8 cellular contexts compared by ENCODE assay signal in genomic region chr5:124649548-124650501, GRCh38.
A peak's percentile ranks its signal among the peaks of the same experiment; 100 is the strongest.
DNase-seq lines count a peak whose midpoint lies in the region; ATAC-seq, FAIRE-seq and TF ChIP-seq lines count a peak whose summit lies in the region.

No MANE protein-coding gene starts in this region.

- TF ChIP-seq CTCF in AG09319 (IDR thresholded peaks at IDR 0.05; ENCODE audit: low read depth, low read length), result no peak

- H3K27ac Mint-ChIP-seq in activated CD4-positive, alpha-beta memory T cell treated with anti-CD3 and anti-CD28 coated beads for 36 hours, result peak overlapping the region; percentile 71

- H3K4me3 ChIP-seq in effector memory CD4-positive, alpha-beta T cell (ENCODE audit: insufficient read depth, low read depth, low read length, poor library complexity, severe bottlenecking), result no peak overlapping the region
- no peak overlapping the region for H3K4me3 ChIP-seq in mucosa of stomach (ENCODE audit: low read length)

- H3K36me3 ChIP-seq in effector memory CD4-positive, alpha-beta T cell (ENCODE audit: control insufficient read depth, insufficient read depth, low read length), result no peaks in the 10 kb centered on the region
- no peaks in the 10 kb centered on the region for H3K36me3 ChIP-seq in mucosa of stomach (ENCODE audit: control insufficient read depth, insufficient read depth, low read length)

- peak overlapping the region; percentile 62 for H3K4me3 Mint-ChIP-seq in activated CD4-positive, alpha-beta memory T cell treated with anti-CD3 and anti-CD28 coated beads for 36 hours

- H3K4me1 ChIP-seq in effector memory CD4-positive, alpha-beta T cell (ENCODE audit: control insufficient read depth, insufficient read depth, low read length, poor library complexity, severe bottlenecking), result peaks cover 13% of the 10 kb centered on the region
- H3K4me1 ChIP-seq in mucosa of stomach (ENCODE audit: control insufficient read depth, insufficient read depth, low read length), result peaks cover 60% of the 10 kb centered on the region

- peaks cover 24% of the 10 kb centered on the region for H3K4me1 Mint-ChIP-seq in activated CD4-positive, alpha-beta memory T cell treated with anti-CD3 and anti-CD28 coated beads for 36 hours (ENCODE audit: low read depth)

- DNase-seq in AG09319 (ENCODE audit: extremely low read depth, low read depth) (peak; percentile 66), GM19239 (ENCODE audit: insufficient read length, low spot score) (peak; percentile 62), NCI-H524 (lab: John Stamatoyannopoulos, UW) (peak; percentile 64 to 78)
- DNase-seq in activated CD4-positive, alpha-beta memory T cell treated with anti-CD3 and anti-CD28 coated beads for 36 hours, result peak; percentile 71
- peak in 2 of 3 donors; percentile 16 to 33 for DNase-seq in effector memory CD4-positive, alpha-beta T cell
- peak; percentile 24 for DNase-seq in stimulated activated naive CD4-positive, alpha-beta T cell treated with Interleukin-2 at 50 U/mL for 16 hours (lab: John Stamatoyannopoulos, UW)

- intact Hi-C loops in activated CD4-positive, alpha-beta memory T cell treated with anti-CD3 and anti-CD28 coated beads for 36 hours (cut with micrococcal nuclease), result loop anchor here (1.0 kb wide), 1 partner anchor 67 kb away; no protein-coding TSS in a partner anchor

- H3K9me3 Mint-ChIP-seq in activated CD4-positive, alpha-beta memory T cell treated with anti-CD3 and anti-CD28 coated beads for 36 hours, result peaks cover 2% of the 10 kb centered on the region

- H3K9ac ChIP-seq in mucosa of stomach (ENCODE audit: low read length), result peak overlapping the region; percentile 37

- POLR2A ChIA-PET in activated CD4-positive, alpha-beta memory T cell treated with anti-CD3 and anti-CD28 coated beads for 36 hours (lab: Charles Lee), result no interaction called here

- no peak overlapping the region for H3K27ac ChIP-seq in effector memory CD4-positive, alpha-beta T cell (ENCODE audit: insufficient read depth, low read length, poor library complexity, severe bottlenecking)

- peaks cover 28% of the 10 kb centered on the region for H3K27me3 Mint-ChIP-seq in activated CD4-positive, alpha-beta memory T cell treated with anti-CD3 and anti-CD28 coated beads for 36 hours

- FAIRE-seq in GM19239 (lab: Jason Lieb, UNC), result peak; percentile 92

- CTCF ChIA-PET in activated CD4-positive, alpha-beta memory T cell treated with anti-CD3 and anti-CD28 coated beads for 36 hours (lab: Charles Lee), result no interaction called here

- H3K27me3 ChIP-seq in effector memory CD4-positive, alpha-beta T cell (replicated peaks; ENCODE audit: control insufficient read depth, insufficient read depth, low read length, poor library complexity, severe bottlenecking), result peaks cover 11% of the 10 kb centered on the region
- H3K27me3 ChIP-seq in mucosa of stomach (ENCODE audit: control insufficient read depth, insufficient read depth, low read length), result no peaks in the 10 kb centered on the region

- H3K9me3 ChIP-seq in effector memory CD4-positive, alpha-beta T cell (ENCODE audit: control insufficient read depth, low read length), result no peaks in the 10 kb centered on the region
- no peaks in the 10 kb centered on the region for H3K9me3 ChIP-seq in mucosa of stomach (ENCODE audit: control insufficient read depth, low read length)

- H3K36me3 Mint-ChIP-seq in activated CD4-positive, alpha-beta memory T cell treated with anti-CD3 and anti-CD28 coated beads for 36 hours, result peaks cover 1% of the 10 kb centered on the region

- peak; percentile 83 for ATAC-seq in HG03342 (IDR thresholded peaks at IDR 0.05; ENCODE audit: unreplicated experiment)
